9 cellular contexts compared by ENCODE assay signal in genomic region chr12:7934153-7934552, GRCh38. TPM values are rescaled to one million over a fixed set of nuclear protein-coding genes. Genes with fewer than 3 reads are reported as not detected.
DNase-seq lines count a peak whose midpoint lies in the region; ATAC-seq and TF ChIP-seq lines count a peak whose summit lies in the region.
"Had no signal": no experiment of that assay in that cellular context is flagged by ENCODE, and none has a peak within 500 bp of the region (broad histone marks: within the 10 kb centered on the region; RNA-seq: fewer than 3 reads in every experiment).

No MANE protein-coding gene starts in this region.

- H4K8ac ChIP-seq in neuronal stem cell (ENCODE audit: low read depth, low read length): no peak overlapping the region

- no peak overlapping the region for H2BK12ac ChIP-seq in neuronal stem cell (ENCODE audit: low read length)

- H3K18ac ChIP-seq in neuronal stem cell (ENCODE audit: low read length): no peak overlapping the region

- no peaks in the 10 kb centered on the region for H3K9me3 Mint-ChIP-seq in mesothelial cell of epicardium
- H3K9me3 Mint-ChIP-seq in stimulated activated memory B cell treated with anti-CD40 and anti-IgM and Interleukin-4, amounts not matched to agents 10 μg/mL and 1 μg/mL and 100 μg/mL, for 72 hours: no peaks in the 10 kb centered on the region
- H3K9me3 Mint-ChIP-seq: brain had no signal

- H2AK5ac ChIP-seq in neuronal stem cell (ENCODE audit: low read depth, low read length): no peak overlapping the region

- no peak overlapping the region for H2BK15ac ChIP-seq in neuronal stem cell (ENCODE audit: low read length)

- H3K4me3 ChIP-seq in BLaER1: peak overlapping the region; percentile 74
- peak overlapping the region; percentile 55 for H3K4me3 ChIP-seq in HL-60 (replicated peaks; ENCODE audit: insufficient read depth, low read length)
- peak overlapping the region; percentile 75 for H3K4me3 ChIP-seq in epithelial cell of proximal tubule (ENCODE audit: low read depth, low read length)
- peak overlapping the region; percentile 69 to 83 for H3K4me3 ChIP-seq in neuronal stem cell (ENCODE audit: low read length in 2 of 2)

- H3K14ac ChIP-seq in neuronal stem cell (ENCODE audit: low read length): no peak overlapping the region

- H3K27me3 Mint-ChIP-seq in mesothelial cell of epicardium (ENCODE audit: low read depth): no peaks in the 10 kb centered on the region
- H3K27me3 Mint-ChIP-seq in stimulated activated memory B cell treated with anti-CD40 and anti-IgM and Interleukin-4, amounts not matched to agents 10 μg/mL and 1 μg/mL and 100 μg/mL, for 72 hours: no peaks in the 10 kb centered on the region
- H3K27me3 Mint-ChIP-seq: brain had no signal

- no peak overlapping the region for H3K4me3 Mint-ChIP-seq in mesothelial cell of epicardium
- H3K4me3 Mint-ChIP-seq in stimulated activated memory B cell treated with anti-CD40 and anti-IgM and Interleukin-4, amounts not matched to agents 10 μg/mL and 1 μg/mL and 100 μg/mL, for 72 hours: no peak overlapping the region
- H3K4me3 Mint-ChIP-seq: brain had no signal

- H3K36me3 ChIP-seq in BLaER1: peaks cover 39% of the 10 kb centered on the region
- H3K36me3 ChIP-seq in neuronal stem cell (replicated peaks in 1 of 2; ENCODE audit: control insufficient read depth in 2 of 2, insufficient read depth in 2 of 2, low read length in 2 of 2): peaks cover 16 to 55% of the 10 kb centered on the region in 2 donors

- peaks cover 63% of the 10 kb centered on the region for H4K20me1 ChIP-seq in BLaER1

- no CpG with 5 or more reads among the region's 7 CpGs for WGBS in neuronal stem cell (ENCODE audit: extremely low coverage in 2 of 2, insufficient read length in 2 of 2, insufficient replicate concordance in 1 of 2), 2 donors

- H2AFZ ChIP-seq in neuronal stem cell (ENCODE audit: low read length): no peak overlapping the region

- no peak overlapping the region for H4K91ac ChIP-seq in neuronal stem cell (ENCODE audit: low read depth, low read length, poor library complexity)

- H3K4me2 ChIP-seq in BLaER1 (peak overlapping the region; percentile 87), neuronal stem cell (ENCODE audit: insufficient read depth, low read length, poor library complexity, severe bottlenecking) (peak overlapping the region; percentile 78)

- peak overlapping the region; percentile 81 for H3K27ac ChIP-seq in BLaER1
- H3K27ac ChIP-seq in HL-60 (replicated peaks): peak overlapping the region; percentile 50
- no peak overlapping the region for H3K27ac ChIP-seq in neuronal stem cell (replicated peaks; ENCODE audit: low read length)

- DNase-seq in HL-60 (ENCODE audit: low read depth in 1 of 2, low spot score in 1 of 2) (no peak), epithelial cell of proximal tubule (ENCODE audit: low read depth) (no peak), neuronal stem cell (ENCODE audit: low spot score) (no peak), COLO829 (ENCODE audit: low spot score) (no peak), mesothelial cell of epicardium (ENCODE audit: low spot score in 2 of 2, unreplicated experiment in 2 of 2) (no peak), NCI-H2171 (lab: John Stamatoyannopoulos, UW) (no peak)

- peak overlapping the region; percentile 82 for H3K9ac ChIP-seq in BLaER1
- no peak overlapping the region for H3K9ac ChIP-seq in neuronal stem cell (ENCODE audit: low read depth, low read length, poor library complexity)

- H3K9me3 ChIP-seq in BLaER1 (no peaks in the 10 kb centered on the region), neuronal stem cell (replicated peaks in 1 of 2; ENCODE audit: control insufficient read depth in 2 of 2, insufficient read depth in 1 of 2, low read depth in 1 of 2, low read length in 2 of 2) (no peaks in the 10 kb centered on the region)

- H3K4me1 Mint-ChIP-seq in mesothelial cell of epicardium: peaks cover 22% of the 10 kb centered on the region
- H3K4me1 Mint-ChIP-seq in stimulated activated memory B cell treated with anti-CD40 and anti-IgM and Interleukin-4, amounts not matched to agents 10 μg/mL and 1 μg/mL and 100 μg/mL, for 72 hours: peaks cover 17% of the 10 kb centered on the region

- TF ChIP-seq CTCF in HL-60 (IDR thresholded peaks at IDR 0.05; ENCODE audit: insufficient read depth, low read length): no peak
- TF ChIP-seq CTCF in epithelial cell of proximal tubule (conservative IDR thresholded peaks at IDR 0.05; ENCODE audit: low read depth, low read length): no peak
- TF ChIP-seq CTCF in mesothelial cell of epicardium (IDR thresholded peaks at IDR 0.05; ENCODE audit: unreplicated experiment): no peak

- H3K23ac ChIP-seq in neuronal stem cell (ENCODE audit: low read depth, low read length, poor library complexity): no peak overlapping the region

- no peak for ATAC-seq in stimulated activated memory B cell treated with anti-CD40 and anti-IgM and Interleukin-4, amounts not matched to agents 10 μg/mL and 1 μg/mL and 100 μg/mL, for 72 hours

- H3K79me1 ChIP-seq in neuronal stem cell (ENCODE audit: low read depth, low read length): peaks cover 3% of the 10 kb centered on the region

- H3K4ac ChIP-seq in neuronal stem cell (ENCODE audit: low read length): no peak overlapping the region

- H3K27ac Mint-ChIP-seq in mesothelial cell of epicardium: no peak overlapping the region
- no peak overlapping the region for H3K27ac Mint-ChIP-seq in stimulated activated memory B cell treated with anti-CD40 and anti-IgM and Interleukin-4, amounts not matched to agents 10 μg/mL and 1 μg/mL and 100 μg/mL, for 72 hours
- H3K27ac Mint-ChIP-seq: brain had no signal

- peaks cover 43% of the 10 kb centered on the region for H3K4me1 ChIP-seq in BLaER1
- H3K4me1 ChIP-seq in neuronal stem cell (ENCODE audit: control insufficient read depth in 2 of 2, insufficient read depth in 1 of 2, low read depth in 1 of 2, low read length in 2 of 2): peaks cover 2 to 12% of the 10 kb centered on the region in 2 donors

- H3K27me3 ChIP-seq in BLaER1: no peaks in the 10 kb centered on the region
- H3K27me3 ChIP-seq in HL-60 (ENCODE audit: insufficient read depth, poor library complexity, severe bottlenecking): no peaks in the 10 kb centered on the region
- H3K27me3 ChIP-seq in neuronal stem cell (ENCODE audit: control insufficient read depth in 3 of 3, insufficient read depth in 3 of 3, low read depth in 1 of 3, low read length in 3 of 3): no peaks in the 10 kb centered on the region

- no peak overlapping the region for H2BK5ac ChIP-seq in neuronal stem cell (ENCODE audit: low read length)

- no peak overlapping the region for H2BK120ac ChIP-seq in neuronal stem cell (ENCODE audit: low read depth, low read length)

- H3K36me3 Mint-ChIP-seq in mesothelial cell of epicardium: peaks cover 13% of the 10 kb centered on the region
- peaks cover 22% of the 10 kb centered on the region for H3K36me3 Mint-ChIP-seq in stimulated activated memory B cell treated with anti-CD40 and anti-IgM and Interleukin-4, amounts not matched to agents 10 μg/mL and 1 μg/mL and 100 μg/mL, for 72 hours

RNA-seq across cellular contexts. Expression of gene SLC2A3, which starts 1.8 kb away (rescaled TPM):
- total RNA-seq in epithelial cell of proximal tubule: 5.9 and 15.3 TPM in 2 replicates
- 103 TPM for polyA plus RNA-seq in neuronal stem cell (2013, experiment 1 of 2)
- polyA plus RNA-seq in neuronal stem cell (2013, experiment 2 of 2): 104 TPM
- 170 to 186 TPM (median 186 TPM) in 3 replicates for total RNA-seq in mesothelial cell of epicardium

Comparison
In these comparisons a context has a peak if more than half of its experiments do, and no peak if none do; other contexts are left out.
1. RNA of gene SLC2A3, which starts 1.8 kb away (total RNA-seq): 170 to 186 TPM in mesothelial cell of epicardium; 5.9 to 15.3 TPM in epithelial cell of proximal tubule; every median in the first group is over 10 times any median in the second.
2. Peak in every context shown above with its lines, with median percentiles within 50 percentile points of each other: H3K4me3 ChIP-seq.